In genomic region chr2:212032536-212033219, GRCh38 we compare ENCODE assay signal across 15 cellular contexts.
A peak's percentile ranks its signal among the peaks of the same experiment; 100 is the strongest.
DNase-seq lines count a peak whose midpoint lies in the region; ATAC-seq and TF ChIP-seq lines count a peak whose summit lies in the region.
"Had no signal": no experiment of that assay in that cellular context is flagged by ENCODE, and none has a peak within 500 bp of the region (broad histone marks: within the 10 kb centered on the region; RNA-seq: fewer than 3 reads in every experiment).

No MANE protein-coding gene starts in this region.

- WGBS in thyroid gland, 2 donors = 75% methylated on average over 1 of the region's 1 CpG

- H3K36me3 ChIP-seq in thyroid gland (no peaks in the 10 kb centered on the region), right atrium auricular region (no peaks in the 10 kb centered on the region)
- H3K36me3 ChIP-seq: esophagus muscularis mucosa had no signal

- H3K9me3 ChIP-seq in thyroid gland (no peaks in the 10 kb centered on the region), right atrium auricular region (no peaks in the 10 kb centered on the region)
- H3K9me3 ChIP-seq: esophagus muscularis mucosa, testis had no signal

- H3K4me1 ChIP-seq in thyroid gland (no peaks in the 10 kb centered on the region), right atrium auricular region (no peaks in the 10 kb centered on the region)
- H3K4me1 ChIP-seq: esophagus muscularis mucosa, testis had no signal

- TF ChIP-seq CTCF in cardiac fibroblast (IDR thresholded peaks at IDR 0.05; ENCODE audit: low read depth, low read length) (no peak), thyroid gland (IDR thresholded peaks at IDR 0.05) (no peak), right atrium auricular region (IDR thresholded peaks at IDR 0.05) (no peak)

- intact Hi-C loops in thyroid gland (cut with DNase I) = no loop called here

- H3K27ac Mint-ChIP-seq in stimulated activated naive CD8-positive, alpha-beta T cell treated with anti-CD3 and anti-CD28 coated beads, Interleukin-15, amount 100 ng/mL, for 72 hours = no peak overlapping the region
- H3K27ac Mint-ChIP-seq: activated naive CD4-positive, alpha-beta T cell treated with anti-CD3 and anti-CD28 coated beads for 36 hours; memory B cell had no signal

- no peak overlapping the region for H3K4me3 Mint-ChIP-seq in stimulated activated naive CD8-positive, alpha-beta T cell treated with anti-CD3 and anti-CD28 coated beads, Interleukin-15, amount 100 ng/mL, for 72 hours
- H3K4me3 Mint-ChIP-seq: activated naive CD4-positive, alpha-beta T cell treated with anti-CD3 and anti-CD28 coated beads for 36 hours; memory B cell had no signal

- H3K4me1 Mint-ChIP-seq in stimulated activated naive CD8-positive, alpha-beta T cell treated with anti-CD3 and anti-CD28 coated beads, Interleukin-15, amount 100 ng/mL, for 72 hours = no peaks in the 10 kb centered on the region
- H3K4me1 Mint-ChIP-seq: memory B cell had no signal

- no peaks in the 10 kb centered on the region for H3K9me3 Mint-ChIP-seq in stimulated activated naive CD8-positive, alpha-beta T cell treated with anti-CD3 and anti-CD28 coated beads, Interleukin-15, amount 100 ng/mL, for 72 hours
- H3K9me3 Mint-ChIP-seq: memory B cell had no signal

- H3K27ac ChIP-seq in thyroid gland (no peak overlapping the region), right atrium auricular region (no peak overlapping the region)
- H3K27ac ChIP-seq: esophagus muscularis mucosa, testis, VCaP had no signal

- DNase-seq in EH (ENCODE audit: low read depth) (peak; percentile 53), MV-4-11 (lab: John Stamatoyannopoulos, UW) (peak; percentile 51), cardiac fibroblast (ENCODE audit: low read depth in 2 of 2) (peak; percentile 69 to 77), myocyte (ENCODE audit: low read depth) (peak; percentile 12), thyroid gland (no peak), right atrium auricular region (ENCODE audit: low spot score) (no peak)
- DNase-seq in activated CD4-positive, alpha-beta T cell treated with anti-CD3 and anti-CD28 coated beads for 4 hours = no peak
- DNase-seq in stimulated activated naive CD8-positive, alpha-beta T cell treated with anti-CD3 and anti-CD28 coated beads, Interleukin-15, amount 100 ng/mL, for 72 hours = no peak
- DNase-seq: activated naive CD4-positive, alpha-beta T cell treated with anti-CD3 and anti-CD28 coated beads for 36 hours; cerebellar nuclear complex; stimulated activated CD4-positive, alpha-beta T cell treated with anti-CD3 and anti-CD28 coated beads, Interleukin-12 subunit alpha, Interleukin-12 subunit beta, amount 100 ng/mL, for 4 hours; testis had no signal

- H3K27me3 ChIP-seq in thyroid gland = no peaks in the 10 kb centered on the region
- no peaks in the 10 kb centered on the region for H3K27me3 ChIP-seq in right atrium auricular region
- H3K27me3 ChIP-seq: esophagus muscularis mucosa, testis had no signal

- H3K27me3 Mint-ChIP-seq in stimulated activated naive CD8-positive, alpha-beta T cell treated with anti-CD3 and anti-CD28 coated beads, Interleukin-15, amount 100 ng/mL, for 72 hours = no peaks in the 10 kb centered on the region
- H3K27me3 Mint-ChIP-seq: memory B cell had no signal

- ATAC-seq in stimulated activated naive CD8-positive, alpha-beta T cell treated with anti-CD3 and anti-CD28 coated beads, Interleukin-15, amount 100 ng/mL, for 72 hours = no peak

- TF ChIP-seq POLR2A in thyroid gland (IDR thresholded peaks at IDR 0.05) = no peak

- no peak overlapping the region for H3K4me3 ChIP-seq in cardiac fibroblast (replicated peaks in 1 of 2; ENCODE audit: low read depth in 2 of 2, low read length in 2 of 2)
- H3K4me3 ChIP-seq in thyroid gland (replicated peaks in 1 of 3) = no peak overlapping the region
- H3K4me3 ChIP-seq in right atrium auricular region = no peak overlapping the region
- H3K4me3 ChIP-seq: esophagus muscularis mucosa, testis had no signal

Comparison
In these comparisons a context has a peak if more than half of its experiments do, and no peak if none do; other contexts are left out.
1. DNase-seq: peak in EH (single experiment), MV-4-11 (single experiment), cardiac fibroblast (2 of 2) and myocyte (single experiment); none in activated CD4-positive, alpha-beta T cell treated with anti-CD3 and anti-CD28 coated beads for 4 hours (0 of 2), thyroid gland (0 of 2), right atrium auricular region (single experiment) and stimulated activated naive CD8-positive, alpha-beta T cell treated with anti-CD3 and anti-CD28 coated beads, Interleukin-15, amount 100 ng/mL, for 72 hours (0 of 2).